Comparison of ENCODE assay signal across 8 cellular contexts in the genomic region with DNA sequence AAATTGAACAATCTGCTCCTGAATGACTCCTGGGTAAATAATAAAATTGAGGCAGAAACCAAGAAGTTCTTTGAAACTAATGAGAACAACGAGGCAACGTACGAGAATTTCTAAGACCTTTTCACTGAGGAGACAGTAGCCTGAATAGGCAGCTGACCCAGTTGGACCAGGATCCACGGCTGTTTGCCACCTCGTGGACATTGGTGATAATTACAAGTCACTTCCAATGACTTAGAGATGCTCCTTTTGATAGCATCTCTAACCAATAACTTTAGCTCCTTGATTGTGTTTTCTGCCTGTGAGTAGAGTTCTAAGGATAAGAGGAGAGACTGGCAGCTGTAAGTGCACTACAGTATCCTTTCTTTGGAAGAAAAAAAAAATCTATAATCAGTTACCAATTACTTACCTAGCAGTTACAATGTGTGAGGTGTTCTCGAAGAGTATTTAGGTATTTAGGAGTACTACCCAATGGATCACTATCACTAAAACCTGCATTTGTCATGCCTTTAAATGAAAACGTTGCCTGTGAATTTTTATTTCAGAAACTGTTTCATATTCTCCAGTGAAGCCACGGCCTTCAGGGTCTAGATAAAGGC. TPM values are rescaled to one million over a fixed set of nuclear protein-coding genes. Genes with fewer than 3 reads are reported as not detected.
DNase-seq lines count a peak whose midpoint lies in the region; ATAC-seq and TF ChIP-seq lines count a peak whose summit lies in the region.

No MANE protein-coding gene starts in this region.

- no peaks in the 10 kb centered on the region for H3K27me3 Mint-ChIP-seq in CD14-positive monocyte (ENCODE audit: low read depth in 3 of 3)

- no peaks in the 10 kb centered on the region for H3K36me3 Mint-ChIP-seq in CD14-positive monocyte

- no peak overlapping the region for H3K27ac Mint-ChIP-seq in CD14-positive monocyte

- no peak overlapping the region for H3K4me3 Mint-ChIP-seq in CD14-positive monocyte

- H3K4me1 Mint-ChIP-seq in CD14-positive monocyte: peaks cover 4% of the 10 kb centered on the region

- peak; percentile 66 for TF ChIP-seq CTCF in CD14-positive monocyte (IDR thresholded peaks at IDR 0.05)

- ATAC-seq in GM18511 (IDR thresholded peaks at IDR 0.05; ENCODE audit: unreplicated experiment) (peak; percentile 95), HG03342 (IDR thresholded peaks at IDR 0.05; ENCODE audit: unreplicated experiment) (peak; percentile 92)

- intact Hi-C loops in CD14-positive monocyte (cut with micrococcal nuclease): no loop called here

- no peak for DNase-seq in CD14-positive monocyte (ENCODE audit: low spot score)
- DNase-seq in SHP77 treated with DMSO at 0.1 percent for 48 hours (lab: John Stamatoyannopoulos, UW): peak; percentile 5
- DNase-seq in fibroblast of the conjunctiva (ENCODE audit: low read depth): peak; percentile 2
- peak; percentile 30 for DNase-seq in retina
- DNase-seq in DMS153 (lab: John Stamatoyannopoulos, UW): no peak
- DNase-seq in NOMO-1 treated with DMSO at 0.1 percent for 48 hours (lab: John Stamatoyannopoulos, UW; ENCODE audit: unreplicated experiment): no peak

- peaks cover 0 to 3% (median 0%) of the 10 kb centered on the region in 7 donors for H3K9me3 Mint-ChIP-seq in CD14-positive monocyte

RNA-seq across cellular contexts. Expression of gene CNTNAP5, which starts 31.3 kb away (rescaled TPM):
- polyA plus RNA-seq in CD14-positive monocyte: not detected

Comparison
In these comparisons a context has a peak if more than half of its experiments do, and no peak if none do; other contexts are left out.
1. DNase-seq: peak in SHP77 treated with DMSO at 0.1 percent for 48 hours (single experiment), fibroblast of the conjunctiva (single experiment) and retina (single experiment); none in CD14-positive monocyte (single experiment), DMS153 (single experiment) and NOMO-1 treated with DMSO at 0.1 percent for 48 hours (single experiment).